8 cellular contexts compared by ENCODE assay signal in the genomic region with DNA sequence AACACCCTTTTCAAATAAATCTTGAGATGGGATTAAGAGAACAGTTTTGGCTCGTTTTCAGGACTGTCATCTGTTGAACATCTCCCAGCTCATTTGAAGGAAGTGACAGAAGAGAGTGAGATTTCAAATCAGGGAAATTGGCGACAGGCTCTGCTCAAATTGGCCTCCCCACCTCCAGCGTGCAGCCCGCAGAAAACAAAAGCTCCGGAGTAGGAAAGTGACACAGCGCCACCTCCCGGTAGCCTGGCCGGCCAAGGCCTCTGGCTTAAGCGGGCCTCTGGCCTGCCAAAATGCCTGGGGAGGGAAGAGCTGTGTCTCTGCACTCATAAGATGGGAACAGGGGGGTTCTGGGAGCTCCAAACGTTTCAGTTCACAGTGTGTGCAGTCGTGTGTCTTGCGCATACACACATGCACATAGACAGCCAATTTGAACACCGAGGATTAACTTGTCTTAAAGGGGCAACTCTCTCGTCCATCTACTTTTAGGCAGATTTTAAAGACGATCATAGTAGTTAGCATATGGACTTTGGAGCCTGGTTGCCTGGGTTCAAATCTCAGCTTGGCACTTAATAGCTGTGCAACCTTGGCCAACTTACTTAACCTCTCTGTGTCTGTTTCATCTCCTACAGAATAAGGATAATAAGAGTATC.
DNase-seq lines count a peak whose midpoint lies in the region; ATAC-seq and TF ChIP-seq lines count a peak whose summit lies in the region.

No MANE protein-coding gene starts in this region.

- H3K4me1 ChIP-seq in OCI-LY1 (ENCODE audit: insufficient read depth, low read length, severe bottlenecking) (no peaks in the 10 kb centered on the region), parathyroid adenoma (no peaks in the 10 kb centered on the region)

- H3K4me3 ChIP-seq in OCI-LY1 (ENCODE audit: low read depth, low read length, poor library complexity, severe bottlenecking) (no peak overlapping the region), parathyroid adenoma (ENCODE audit: low read depth, low read length) (no peak overlapping the region)

- TF ChIP-seq CTCF in OCI-LY1 (IDR thresholded peaks at IDR 0.05; ENCODE audit: low read length): peak; percentile 91
- peak; percentile 17 for TF ChIP-seq CTCF in parathyroid adenoma (IDR thresholded peaks at IDR 0.05)

- no peaks in the 10 kb centered on the region for H3F3A ChIP-seq in OCI-LY1 (ENCODE audit: insufficient read depth, low read length)

- H4K20me1 ChIP-seq in OCI-LY1 (ENCODE audit: insufficient read depth, low read length): no peaks in the 10 kb centered on the region

- DNase-seq in AG08396 (ENCODE audit: low spot score): peak; percentile 78
- DNase-seq in activated effector memory CD4-positive, alpha-beta T cell treated with Interleukin-2 at 50 U/mL for 16 hours: peak; percentile 26
- peak; percentile 53 for DNase-seq in globus pallidus (ENCODE audit: low spot score)
- no peak for DNase-seq in COR-L47 (lab: John Stamatoyannopoulos, UW)

- no peak overlapping the region for H3K27ac ChIP-seq in OCI-LY1 (ENCODE audit: low read depth, low read length, poor library complexity, severe bottlenecking)
- no peak overlapping the region for H3K27ac ChIP-seq in parathyroid adenoma

- H3K9me2 ChIP-seq in OCI-LY1 (ENCODE audit: low read depth, low read length): no peaks in the 10 kb centered on the region

- H2AFZ ChIP-seq in OCI-LY1 (ENCODE audit: low read length) (no peak overlapping the region), parathyroid adenoma (no peak overlapping the region)

- ATAC-seq in GM18520 (IDR thresholded peaks at IDR 0.05; ENCODE audit: unreplicated experiment) (peak; percentile 72), HG02973 (IDR thresholded peaks at IDR 0.05; ENCODE audit: unreplicated experiment) (peak; percentile 74)

- no peaks in the 10 kb centered on the region for H3K79me2 ChIP-seq in OCI-LY1 (ENCODE audit: insufficient read depth, low read length)
- H3K79me2 ChIP-seq in parathyroid adenoma: no peaks in the 10 kb centered on the region

- no peaks in the 10 kb centered on the region for H3K9me3 ChIP-seq in OCI-LY1 (ENCODE audit: low read length)
- no peaks in the 10 kb centered on the region for H3K9me3 ChIP-seq in parathyroid adenoma (ENCODE audit: control insufficient read depth, low read length)

- no peaks in the 10 kb centered on the region for H3K27me3 ChIP-seq in OCI-LY1 (ENCODE audit: insufficient read depth, low read length)
- H3K27me3 ChIP-seq in parathyroid adenoma (ENCODE audit: control insufficient read depth, insufficient read depth, low read length): no peaks in the 10 kb centered on the region

- no peak overlapping the region for H3K9ac ChIP-seq in OCI-LY1 (ENCODE audit: low read length)
- H3K9ac ChIP-seq in parathyroid adenoma: no peak overlapping the region

- H3K36me3 ChIP-seq in OCI-LY1 (ENCODE audit: insufficient read depth, low read length) (no peaks in the 10 kb centered on the region), parathyroid adenoma (ENCODE audit: control insufficient read depth, insufficient read depth, low read length) (no peaks in the 10 kb centered on the region)

- H3K4me2 ChIP-seq in OCI-LY1 (ENCODE audit: low read length): no peak overlapping the region
- no peak overlapping the region for H3K4me2 ChIP-seq in parathyroid adenoma (ENCODE audit: low read length)
